11 cellular contexts compared by ENCODE assay signal in the genomic region with DNA sequence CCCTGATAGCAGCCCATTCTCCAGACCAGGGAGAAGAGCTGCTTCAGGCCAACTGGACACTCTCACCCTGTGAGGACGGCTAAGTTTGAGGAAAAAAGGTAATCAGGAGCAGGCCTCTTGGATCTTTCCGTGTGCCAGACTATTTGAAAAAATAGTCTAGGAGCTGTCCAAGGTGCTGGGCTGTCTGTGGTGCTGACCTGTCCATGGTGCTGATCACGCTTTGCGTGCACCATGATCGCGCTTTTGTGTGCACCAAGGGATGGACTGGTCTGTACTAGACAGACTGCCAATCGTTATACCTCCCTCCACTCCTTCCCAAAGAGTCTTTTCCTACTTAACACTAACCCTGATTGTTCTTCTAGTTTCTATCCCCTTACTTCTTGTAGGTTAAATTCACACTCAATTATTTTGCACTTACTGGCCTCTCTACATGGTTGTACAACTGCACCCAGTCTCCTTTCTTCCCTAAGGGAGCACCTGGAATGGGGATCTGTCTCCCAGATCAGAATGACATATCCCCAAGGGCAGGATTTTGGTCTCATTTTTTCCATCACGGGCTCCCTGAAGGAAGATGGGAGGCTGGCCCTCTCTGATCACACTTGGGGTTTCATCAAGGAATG.
DNase-seq lines count a peak whose midpoint lies in the region; ATAC-seq and TF ChIP-seq lines count a peak whose summit lies in the region.
"Had no signal": no experiment of that assay in that cellular context is flagged by ENCODE, and none has a peak within 500 bp of the region (broad histone marks: within the 10 kb centered on the region; RNA-seq: fewer than 3 reads in every experiment).

No MANE protein-coding gene starts in this region.

- TF ChIP-seq CTCF in foreskin keratinocyte (conservative IDR thresholded peaks at IDR 0.05), result no peak

- no peaks in the 10 kb centered on the region for H3K36me3 Mint-ChIP-seq in T-helper 2 cell treated with Interferon-gamma antibody and Interleukin-4, amounts not matched to agents 5 μg/mL and 100 μg/mL, for 36 hours (ENCODE audit: low read depth)
- H3K36me3 Mint-ChIP-seq: memory B cell had no signal

- no peaks in the 10 kb centered on the region for H3K9me3 Mint-ChIP-seq in T-helper 2 cell treated with Interferon-gamma antibody and Interleukin-4, amounts not matched to agents 5 μg/mL and 100 μg/mL, for 36 hours

- H3K4me1 Mint-ChIP-seq in T-helper 2 cell treated with Interferon-gamma antibody and Interleukin-4, amounts not matched to agents 5 μg/mL and 100 μg/mL, for 36 hours (ENCODE audit: low read depth), result no peaks in the 10 kb centered on the region

- no peaks in the 10 kb centered on the region for H3K27me3 Mint-ChIP-seq in T-helper 2 cell treated with Interferon-gamma antibody and Interleukin-4, amounts not matched to agents 5 μg/mL and 100 μg/mL, for 36 hours (ENCODE audit: low read depth)

- H3K4me3 Mint-ChIP-seq in T-helper 2 cell treated with Interferon-gamma antibody and Interleukin-4, amounts not matched to agents 5 μg/mL and 100 μg/mL, for 36 hours, result no peak overlapping the region
- H3K4me3 Mint-ChIP-seq: memory B cell; T-helper 1 cell treated with Interleukin-12 subunit alpha and Interleukin-12 subunit beta and Interleukin-4 antibody, amounts not matched to agents 30 μg/mL and 1 μg/mL, for 36 hours had no signal

- ATAC-seq in foreskin keratinocyte, result peak; percentile 59
- ATAC-seq in GM21825 (IDR thresholded peaks at IDR 0.05; ENCODE audit: unreplicated experiment), result no peak
- no peak for ATAC-seq in GM21390 (IDR thresholded peaks at IDR 0.05; ENCODE audit: unreplicated experiment)
- no peak for ATAC-seq in HG03469 (IDR thresholded peaks at IDR 0.05; ENCODE audit: unreplicated experiment)

- peaks cover 26% of the 10 kb centered on the region for H3K27me3 ChIP-seq in foreskin keratinocyte

- H3K4me1 ChIP-seq in foreskin keratinocyte, result no peaks in the 10 kb centered on the region

- no peak overlapping the region for H3K27ac Mint-ChIP-seq in T-helper 2 cell treated with Interferon-gamma antibody and Interleukin-4, amounts not matched to agents 5 μg/mL and 100 μg/mL, for 36 hours
- H3K27ac Mint-ChIP-seq: memory B cell; T-helper 1 cell treated with Interleukin-12 subunit alpha and Interleukin-12 subunit beta and Interleukin-4 antibody, amounts not matched to agents 30 μg/mL and 1 μg/mL, for 36 hours had no signal

- H3K27ac ChIP-seq in foreskin keratinocyte, result no peak overlapping the region
- H3K27ac ChIP-seq: C4-2B had no signal

- DNase-seq in activated T-cell treated with anti-CD3 and anti-CD28 coated beads for 48 hours (ENCODE audit: low read depth) (peak; percentile 4), activated T-cell treated with anti-CD3 and anti-CD28 coated beads for 4 hours (no peak), foreskin keratinocyte (peak in 1 of 2 donors; percentile 20)
- DNase-seq in T-helper 2 cell treated with Interferon-gamma antibody and Interleukin-4, amounts not matched to agents 5 μg/mL and 100 μg/mL, for 36 hours (ENCODE audit: low spot score), result peak; percentile 9
- peak; percentile 4 to 41 (median 13) for DNase-seq in stimulated activated CD4-positive, alpha-beta T cell treated with anti-CD3 and anti-CD28 coated beads, TNF-alpha, amount 100 ng/mL, for 48 hours (ENCODE audit: low read depth in 3 of 3)
